9 cellular contexts compared by ENCODE assay signal in genomic region chr17:68679882-68680281, GRCh38.
"Had no signal": no experiment of that assay in that cellular context is flagged by ENCODE, and none has a peak within 500 bp of the region (broad histone marks: within the 10 kb centered on the region; RNA-seq: fewer than 3 reads in every experiment).

No MANE protein-coding gene starts in this region.

- FAIRE-seq: H54 had no signal

- H3K4me2 ChIP-seq: KMS-11 had no signal

- H3K27ac ChIP-seq: GM23248, HL-60, KMS-11 had no signal

- H2AFZ ChIP-seq: GM23248 had no signal

- H3K4me3 ChIP-seq: GM23248 had no signal

- H3K9ac ChIP-seq: GM23248, KMS-11 had no signal

- DNase-seq: GM23248, GOT3, H9, HCEC 1CT, HFFc6, KBM-7 had no signal
